ENCODE assay signal across 16 cellular contexts in the genomic region with DNA sequence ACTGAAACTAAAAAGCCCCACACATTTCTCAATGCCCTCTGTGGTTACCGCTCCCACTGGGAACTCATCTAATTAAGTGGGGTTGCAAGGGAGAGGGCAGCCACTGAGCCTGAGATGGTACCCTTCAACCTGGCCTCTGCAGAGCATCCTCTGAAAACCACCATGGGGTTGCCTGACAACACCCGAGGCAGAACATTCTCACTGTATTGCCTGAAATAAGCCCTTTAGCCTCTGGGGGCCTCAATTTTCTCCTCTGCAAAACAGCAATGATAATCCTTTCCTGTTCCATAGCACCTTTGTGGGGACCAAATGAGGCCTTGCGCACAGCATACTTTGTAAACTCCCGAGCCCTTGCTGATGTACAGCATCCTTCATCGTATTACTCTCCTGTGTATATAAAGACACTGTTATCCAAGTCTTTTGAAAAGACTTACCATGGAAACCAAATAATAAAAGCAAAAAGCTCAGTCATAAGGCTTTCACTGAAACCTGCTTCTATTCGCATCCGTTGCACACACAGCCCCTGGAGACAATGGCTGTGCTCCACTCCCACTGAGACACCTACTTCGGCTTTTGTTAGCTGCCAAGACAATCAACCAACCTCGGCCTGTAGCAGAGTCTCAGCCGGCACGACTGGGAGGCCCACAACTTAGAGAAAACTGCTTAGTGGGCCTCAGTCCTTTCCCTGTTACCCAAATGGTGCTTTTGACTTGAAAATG.
DNase-seq lines count a peak whose midpoint lies in the region; ATAC-seq and TF ChIP-seq lines count a peak whose summit lies in the region.
"Had no signal": no experiment of that assay in that cellular context is flagged by ENCODE, and none has a peak within 500 bp of the region (broad histone marks: within the 10 kb centered on the region; RNA-seq: fewer than 3 reads in every experiment).

No MANE protein-coding gene starts in this region.

- peaks cover 7% of the 10 kb centered on the region for H3K9me3 Mint-ChIP-seq in activated naive CD8-positive, alpha-beta T cell treated with anti-CD3 and anti-CD28 coated beads, Interleukin-2, amount 50 U/mL, for 24 hours
- H3K9me3 Mint-ChIP-seq in neural crest cell: peaks cover 5% of the 10 kb centered on the region

- H3K4me3 ChIP-seq in NB4 (ENCODE audit: low read depth, low read length): no peak overlapping the region
- H3K4me3 ChIP-seq: adrenal gland, hepatocyte, left lung had no signal

- TF ChIP-seq CTCF in NB4 (IDR thresholded peaks at IDR 0.05; ENCODE audit: low read depth, low read length) (no peak), neural crest cell (conservative IDR thresholded peaks at IDR 0.05) (no peak)

- no peaks in the 10 kb centered on the region for H3K27me3 Mint-ChIP-seq in activated naive CD8-positive, alpha-beta T cell treated with anti-CD3 and anti-CD28 coated beads, Interleukin-2, amount 50 U/mL, for 24 hours
- H3K27me3 Mint-ChIP-seq in neural crest cell (ENCODE audit: low read depth): peaks cover 19% of the 10 kb centered on the region

- H3K27ac Mint-ChIP-seq in activated naive CD8-positive, alpha-beta T cell treated with anti-CD3 and anti-CD28 coated beads, Interleukin-2, amount 50 U/mL, for 24 hours: no peak overlapping the region
- peak overlapping the region; percentile 2 for H3K27ac Mint-ChIP-seq in neural crest cell (ENCODE audit: unreplicated experiment)
- H3K27ac Mint-ChIP-seq: dendritic cell treated with granulocyte-macrophage colony-stimulating factor and Interleukin-4, amounts not matched to agents 40 ng/mL and 50 ng/mL, for 4 days had no signal

- peak overlapping the region; percentile 2 for H3K4me3 Mint-ChIP-seq in activated naive CD8-positive, alpha-beta T cell treated with anti-CD3 and anti-CD28 coated beads, Interleukin-2, amount 50 U/mL, for 24 hours
- peak overlapping the region; percentile 1 for H3K4me3 Mint-ChIP-seq in neural crest cell
- H3K4me3 Mint-ChIP-seq: dendritic cell treated with granulocyte-macrophage colony-stimulating factor and Interleukin-4, amounts not matched to agents 40 ng/mL and 50 ng/mL, for 4 days had no signal

- TF ChIP-seq POLR2A in NB4 (IDR thresholded peaks at IDR 0.05; ENCODE audit: extremely low read depth, insufficient read length): no peak
- no peak for TF ChIP-seq POLR2A in GM18505 (IDR thresholded peaks at IDR 0.05; ENCODE audit: borderline replicate concordance, extremely low read depth, insufficient read depth, insufficient read length)

- no peak for ATAC-seq in activated naive CD8-positive, alpha-beta T cell treated with anti-CD3 and anti-CD28 coated beads, Interleukin-2, amount 50 U/mL, for 24 hours
- no peak for ATAC-seq in HG02610 (IDR thresholded peaks at IDR 0.05; ENCODE audit: unreplicated experiment)
- ATAC-seq in GM18505 (IDR thresholded peaks at IDR 0.05; ENCODE audit: unreplicated experiment): no peak
- ATAC-seq: left lung had no signal

- H3K4me1 Mint-ChIP-seq in activated naive CD8-positive, alpha-beta T cell treated with anti-CD3 and anti-CD28 coated beads, Interleukin-2, amount 50 U/mL, for 24 hours: peaks cover 42% of the 10 kb centered on the region
- H3K4me1 Mint-ChIP-seq in neural crest cell: peaks cover 55% of the 10 kb centered on the region

- DNase-seq in NCI-H82 (lab: John Stamatoyannopoulos, UW) (peak; percentile 34), NCI-H82 treated with DMSO at 0.1 percent for 48 hours (lab: John Stamatoyannopoulos, UW; ENCODE audit: unreplicated experiment) (no peak), NB4 (ENCODE audit: low read depth) (peak; percentile 59), neural crest cell (ENCODE audit: low read depth, low spot score) (no peak), HCEC 1CT (no peak)
- no peak for DNase-seq in activated naive CD8-positive, alpha-beta T cell treated with anti-CD3 and anti-CD28 coated beads, Interleukin-2, amount 50 U/mL, for 24 hours
- DNase-seq: 8988T, adrenal gland, left lung, NCI-H69, RPMI8226, substantia nigra had no signal

- H3K36me3 Mint-ChIP-seq in activated naive CD8-positive, alpha-beta T cell treated with anti-CD3 and anti-CD28 coated beads, Interleukin-2, amount 50 U/mL, for 24 hours (ENCODE audit: low read depth): peaks cover 8% of the 10 kb centered on the region
- peaks cover 4% of the 10 kb centered on the region for H3K36me3 Mint-ChIP-seq in neural crest cell (ENCODE audit: low read depth)

Comparison
In these comparisons a context has a peak if more than half of its experiments do, and no peak if none do; other contexts are left out.
1. DNase-seq: peak in NCI-H82 (single experiment) and NB4 (single experiment); none in NCI-H82 treated with DMSO at 0.1 percent for 48 hours (single experiment), activated naive CD8-positive, alpha-beta T cell treated with anti-CD3 and anti-CD28 coated beads, Interleukin-2, amount 50 U/mL, for 24 hours (single experiment), neural crest cell (single experiment) and HCEC 1CT (single experiment).